ENCODE assay signal across 16 cellular contexts in the genomic region with DNA sequence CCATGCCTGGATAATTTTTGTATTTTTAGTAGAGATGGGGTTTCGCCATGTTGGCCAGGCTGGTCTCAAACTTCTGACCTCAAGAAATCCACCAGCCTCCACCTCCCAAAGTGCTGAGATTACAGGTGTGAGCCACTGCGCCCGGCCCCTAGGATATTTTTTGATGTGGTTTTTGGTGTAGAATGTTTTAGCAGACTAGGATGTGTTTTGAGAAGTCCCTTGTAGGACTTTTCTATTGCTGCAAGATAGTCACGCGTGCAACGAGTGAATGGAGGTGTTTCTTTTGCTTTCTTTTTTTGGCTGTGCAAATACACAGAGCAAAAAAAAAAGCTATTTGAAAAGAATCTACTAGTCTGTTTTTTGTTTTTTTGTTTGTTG. TPM values are rescaled to one million over a fixed set of nuclear protein-coding genes. Genes with fewer than 3 reads are reported as not detected.
DNase-seq lines count a peak whose midpoint lies in the region; ATAC-seq, FAIRE-seq and TF ChIP-seq lines count a peak whose summit lies in the region.
"Had no signal": no experiment of that assay in that cellular context is flagged by ENCODE, and none has a peak within 500 bp of the region (broad histone marks: within the 10 kb centered on the region; RNA-seq: fewer than 3 reads in every experiment).

No MANE protein-coding gene starts in this region.

- H3K4me1 Mint-ChIP-seq in activated naive CD4-positive, alpha-beta T cell treated with anti-CD3 and anti-CD28 coated beads, Interleukin-2, amount 10 ng/mL, durations not matched to agents 7 days and 5 days, result peaks cover 58% of the 10 kb centered on the region
- H3K4me1 Mint-ChIP-seq in T-cell, result peaks cover 22 to 52% (median 26%) of the 10 kb centered on the region in 3 donors
- peaks cover 27% of the 10 kb centered on the region for H3K4me1 Mint-ChIP-seq in central memory CD8-positive, alpha-beta T cell
- peaks cover 45% of the 10 kb centered on the region for H3K4me1 Mint-ChIP-seq in activated T-helper 2 cell treated with anti-CD3 and anti-CD28 coated beads, Interferon-gamma antibody, Interleukin-2, Interleukin-4, amounts not matched to agents 10 μg/mL and 5 μg/mL and 100 μg/mL, durations not matched to agents 14 hours and 24 hours and 36 hours (ENCODE audit: low read depth)
- peaks cover 51% of the 10 kb centered on the region for H3K4me1 Mint-ChIP-seq in Caco-2 (ENCODE audit: low read depth, unreplicated experiment)

- intact Hi-C loops in activated T-helper 2 cell treated with anti-CD3 and anti-CD28 coated beads, Interferon-gamma antibody, Interleukin-2, Interleukin-4, amounts not matched to agents 10 μg/mL and 5 μg/mL and 100 μg/mL, durations not matched to agents 14 hours and 24 hours and 36 hours (cut with micrococcal nuclease), result no loop called here
- intact Hi-C loops in Caco-2 (cut with micrococcal nuclease; ENCODE audit: unreplicated experiment), result no loop called here

- H3K9me3 Mint-ChIP-seq in activated naive CD4-positive, alpha-beta T cell treated with anti-CD3 and anti-CD28 coated beads, Interleukin-2, amount 10 ng/mL, durations not matched to agents 7 days and 5 days, result no peaks in the 10 kb centered on the region
- H3K9me3 Mint-ChIP-seq in T-cell (no peaks in the 10 kb centered on the region), Caco-2 (ENCODE audit: unreplicated experiment) (peaks cover 6% of the 10 kb centered on the region)
- H3K9me3 Mint-ChIP-seq in central memory CD8-positive, alpha-beta T cell, result no peaks in the 10 kb centered on the region
- no peaks in the 10 kb centered on the region for H3K9me3 Mint-ChIP-seq in activated T-helper 2 cell treated with anti-CD3 and anti-CD28 coated beads, Interferon-gamma antibody, Interleukin-2, Interleukin-4, amounts not matched to agents 10 μg/mL and 5 μg/mL and 100 μg/mL, durations not matched to agents 14 hours and 24 hours and 36 hours

- 85 to 94% (median 93%) methylated on average over 6 of the region's 6 CpGs for WGBS in small intestine, 3 donors

- no peaks in the 10 kb centered on the region for H3K27me3 Mint-ChIP-seq in activated naive CD4-positive, alpha-beta T cell treated with anti-CD3 and anti-CD28 coated beads, Interleukin-2, amount 10 ng/mL, durations not matched to agents 7 days and 5 days
- H3K27me3 Mint-ChIP-seq in T-cell, result no peaks in the 10 kb centered on the region
- no peaks in the 10 kb centered on the region for H3K27me3 Mint-ChIP-seq in central memory CD8-positive, alpha-beta T cell
- no peaks in the 10 kb centered on the region for H3K27me3 Mint-ChIP-seq in activated T-helper 2 cell treated with anti-CD3 and anti-CD28 coated beads, Interferon-gamma antibody, Interleukin-2, Interleukin-4, amounts not matched to agents 10 μg/mL and 5 μg/mL and 100 μg/mL, durations not matched to agents 14 hours and 24 hours and 36 hours (ENCODE audit: low read depth)
- no peaks in the 10 kb centered on the region for H3K27me3 Mint-ChIP-seq in Caco-2 (ENCODE audit: insufficient read depth, unreplicated experiment)

- H3K36me3 Mint-ChIP-seq in activated naive CD4-positive, alpha-beta T cell treated with anti-CD3 and anti-CD28 coated beads, Interleukin-2, amount 10 ng/mL, durations not matched to agents 7 days and 5 days, result peaks cover 3% of the 10 kb centered on the region
- H3K36me3 Mint-ChIP-seq in T-cell, result no peaks in the 10 kb centered on the region
- H3K36me3 Mint-ChIP-seq in central memory CD8-positive, alpha-beta T cell (ENCODE audit: insufficient read depth), result peaks cover 10% of the 10 kb centered on the region
- peaks cover 4% of the 10 kb centered on the region for H3K36me3 Mint-ChIP-seq in activated T-helper 2 cell treated with anti-CD3 and anti-CD28 coated beads, Interferon-gamma antibody, Interleukin-2, Interleukin-4, amounts not matched to agents 10 μg/mL and 5 μg/mL and 100 μg/mL, durations not matched to agents 14 hours and 24 hours and 36 hours (ENCODE audit: low read depth)
- peaks cover 9% of the 10 kb centered on the region for H3K36me3 Mint-ChIP-seq in Caco-2 (ENCODE audit: insufficient read depth, unreplicated experiment)

- TF ChIP-seq CTCF in Caco-2 (IDR thresholded peaks at IDR 0.05; ENCODE audit: insufficient read depth in 1 of 2, low read depth in 1 of 2, low read length in 1 of 2, severe bottlenecking in 1 of 2, unreplicated experiment in 1 of 2), result no peak

- H3K4me3 ChIP-seq in small intestine (ENCODE audit: low read depth in 1 of 2, low read length in 2 of 2), result no peak overlapping the region
- no peak overlapping the region for H3K4me3 ChIP-seq in Caco-2 (ENCODE audit: low read depth, low read length)
- H3K4me3 ChIP-seq: PC-9 had no signal

- H3K36me3 ChIP-seq in small intestine (ENCODE audit: control insufficient read depth in 2 of 2, insufficient read depth in 2 of 2, low read length in 2 of 2) (no peaks in the 10 kb centered on the region), Caco-2 (ENCODE audit: control insufficient read depth, insufficient read depth, low read length) (no peaks in the 10 kb centered on the region)

- H3K4me1 ChIP-seq in small intestine (ENCODE audit: control insufficient read depth in 2 of 2, insufficient read depth in 1 of 2, low read depth in 1 of 2, low read length in 1 of 2), result peaks cover 0 to 6% of the 10 kb centered on the region in 2 donors
- H3K4me1 ChIP-seq in Caco-2, result peaks cover 53% of the 10 kb centered on the region

- peak overlapping the region; percentile 17 for H3K4me3 Mint-ChIP-seq in activated naive CD4-positive, alpha-beta T cell treated with anti-CD3 and anti-CD28 coated beads, Interleukin-2, amount 10 ng/mL, durations not matched to agents 7 days and 5 days
- no peak overlapping the region for H3K4me3 Mint-ChIP-seq in T-cell
- H3K4me3 Mint-ChIP-seq in central memory CD8-positive, alpha-beta T cell, result peak overlapping the region; percentile 73
- no peak overlapping the region for H3K4me3 Mint-ChIP-seq in activated T-helper 2 cell treated with anti-CD3 and anti-CD28 coated beads, Interferon-gamma antibody, Interleukin-2, Interleukin-4, amounts not matched to agents 10 μg/mL and 5 μg/mL and 100 μg/mL, durations not matched to agents 14 hours and 24 hours and 36 hours (ENCODE audit: low read depth)
- no peak overlapping the region for H3K4me3 Mint-ChIP-seq in Caco-2 (ENCODE audit: unreplicated experiment)

- no TSS peak for BruUV-seq in Caco-2 (replicated peaks; lab: Mats Ljungman, UMichigan)

- POLR2A ChIA-PET in T-cell (lab: Charles Lee), result interaction anchor here in 1 of 2 donors (0.5 to 0.6 kb wide), 2 partner anchors 24 to 420 kb away, joined by 4 to 7 read pairs; no protein-coding TSS in a partner anchor
- POLR2A ChIA-PET in Caco-2 (lab: Charles Lee), result interaction anchor here (1.0 kb wide), 2 partner anchors 30 to 37 kb away, joined by 3 read pairs; a partner anchor contains a TSS

- DNase-seq in activated naive CD4-positive, alpha-beta T cell treated with anti-CD3 and anti-CD28 coated beads, Interleukin-2, amount 10 ng/mL, durations not matched to agents 7 days and 5 days, result peak; percentile 63
- DNase-seq in activated naive CD4-positive, alpha-beta T cell treated with anti-CD3 and anti-CD28 coated beads, Interleukin-2, amount 50 U/mL, for 16 hours, result no peak
- DNase-seq in T-cell (no peak), small intestine (no peak), Caco-2 (no peak)
- DNase-seq in central memory CD8-positive, alpha-beta T cell (ENCODE audit: low spot score in 2 of 2), result no peak
- DNase-seq in activated T-helper 2 cell treated with anti-CD3 and anti-CD28 coated beads, Interferon-gamma antibody, Interleukin-2, Interleukin-4, amounts not matched to agents 10 μg/mL and 5 μg/mL and 100 μg/mL, durations not matched to agents 14 hours and 24 hours and 36 hours (ENCODE audit: low spot score), result no peak
- DNase-seq: COR-L47, DMS153, EL, GOT3, KBM-7, NCI-H1436 treated with DMSO at 0.1 percent for 48 hours, NCI-H2081, PC-9 had no signal

- FAIRE-seq in small intestine (lab: Jason Lieb, UNC), result no peak

- no peak for ATAC-seq in T-cell (replicated peaks in 1 of 4)
- no peak for ATAC-seq in central memory CD8-positive, alpha-beta T cell (replicated peaks; ENCODE audit: extremely low read depth, poor library complexity, severe bottlenecking)

- CTCF ChIA-PET in activated naive CD4-positive, alpha-beta T cell treated with anti-CD3 and anti-CD28 coated beads, Interleukin-2, amount 10 ng/mL, durations not matched to agents 7 days and 5 days (lab: Charles Lee), result no interaction called here
- CTCF ChIA-PET in T-cell (lab: Charles Lee), result no interaction called here
- CTCF ChIA-PET in Caco-2 (lab: Charles Lee), result no interaction called here

- H3K27ac ChIP-seq in small intestine (ENCODE audit: low read depth in 1 of 2, low read length in 1 of 2), result no peak overlapping the region
- H3K27ac ChIP-seq: C4-2B, PC-9 had no signal

- peak overlapping the region; percentile 88 for H3K27ac Mint-ChIP-seq in activated naive CD4-positive, alpha-beta T cell treated with anti-CD3 and anti-CD28 coated beads, Interleukin-2, amount 10 ng/mL, durations not matched to agents 7 days and 5 days
- H3K27ac Mint-ChIP-seq in T-cell, result peak overlapping the region; percentile 39 to 87
- peak overlapping the region; percentile 95 for H3K27ac Mint-ChIP-seq in central memory CD8-positive, alpha-beta T cell (ENCODE audit: low read depth)
- no peak overlapping the region for H3K27ac Mint-ChIP-seq in activated T-helper 2 cell treated with anti-CD3 and anti-CD28 coated beads, Interferon-gamma antibody, Interleukin-2, Interleukin-4, amounts not matched to agents 10 μg/mL and 5 μg/mL and 100 μg/mL, durations not matched to agents 14 hours and 24 hours and 36 hours
- no peak overlapping the region for H3K27ac Mint-ChIP-seq in Caco-2 (ENCODE audit: unreplicated experiment)

- no peaks in the 10 kb centered on the region for H3K27me3 ChIP-seq in small intestine (ENCODE audit: control insufficient read depth in 2 of 2, insufficient read depth in 2 of 2, low read length in 2 of 2)
- no peaks in the 10 kb centered on the region for H3K27me3 ChIP-seq in Caco-2 (replicated peaks; ENCODE audit: control insufficient read depth, insufficient read depth, low read length)

- H3K9me3 ChIP-seq in small intestine (ENCODE audit: control insufficient read depth, low read depth) (no peaks in the 10 kb centered on the region), Caco-2 (no peaks in the 10 kb centered on the region; the same call in 1 of the 2 replicates)

RNA-seq across cellular contexts. Expression of a gene that starts 29.8 kb away (rescaled TPM):
- 1,000 to 10,000 TPM in 1 of 5 donors, 100 to 1,000 TPM in 4; 285 to 1,180 (median 400) TPM for total RNA-seq in T-cell
- 10 to 100 TPM; 47.3 to 97.7 (median 63.0) TPM for polyA plus RNA-seq in small intestine
- 126 and 129 TPM in 2 replicates for total RNA-seq in activated T-helper 2 cell treated with anti-CD3 and anti-CD28 coated beads, Interferon-gamma antibody, Interleukin-2, Interleukin-4, amounts not matched to agents 10 μg/mL and 5 μg/mL and 100 μg/mL, durations not matched to agents 14 hours and 24 hours and 36 hours
- total RNA-seq in Caco-2 (2022), result 78.5 and 84.5 TPM in 2 replicates

Comparison
In these comparisons a context has a peak if more than half of its experiments do, and no peak if none do; other contexts are left out.
1. H3K27ac Mint-ChIP-seq: peak in activated naive CD4-positive, alpha-beta T cell treated with anti-CD3 and anti-CD28 coated beads, Interleukin-2, amount 10 ng/mL, durations not matched to agents 7 days and 5 days (single experiment), T-cell (2 of 2) and central memory CD8-positive, alpha-beta T cell (single experiment); none in activated T-helper 2 cell treated with anti-CD3 and anti-CD28 coated beads, Interferon-gamma antibody, Interleukin-2, Interleukin-4, amounts not matched to agents 10 μg/mL and 5 μg/mL and 100 μg/mL, durations not matched to agents 14 hours and 24 hours and 36 hours (single experiment) and Caco-2 (single experiment).
2. H3K4me3 Mint-ChIP-seq: peak in activated naive CD4-positive, alpha-beta T cell treated with anti-CD3 and anti-CD28 coated beads, Interleukin-2, amount 10 ng/mL, durations not matched to agents 7 days and 5 days (single experiment) and central memory CD8-positive, alpha-beta T cell (single experiment); none in T-cell (0 of 3), activated T-helper 2 cell treated with anti-CD3 and anti-CD28 coated beads, Interferon-gamma antibody, Interleukin-2, Interleukin-4, amounts not matched to agents 10 μg/mL and 5 μg/mL and 100 μg/mL, durations not matched to agents 14 hours and 24 hours and 36 hours (single experiment) and Caco-2 (single experiment).